Comparison of ENCODE assay signal across 16 cellular contexts in the genomic region with DNA sequence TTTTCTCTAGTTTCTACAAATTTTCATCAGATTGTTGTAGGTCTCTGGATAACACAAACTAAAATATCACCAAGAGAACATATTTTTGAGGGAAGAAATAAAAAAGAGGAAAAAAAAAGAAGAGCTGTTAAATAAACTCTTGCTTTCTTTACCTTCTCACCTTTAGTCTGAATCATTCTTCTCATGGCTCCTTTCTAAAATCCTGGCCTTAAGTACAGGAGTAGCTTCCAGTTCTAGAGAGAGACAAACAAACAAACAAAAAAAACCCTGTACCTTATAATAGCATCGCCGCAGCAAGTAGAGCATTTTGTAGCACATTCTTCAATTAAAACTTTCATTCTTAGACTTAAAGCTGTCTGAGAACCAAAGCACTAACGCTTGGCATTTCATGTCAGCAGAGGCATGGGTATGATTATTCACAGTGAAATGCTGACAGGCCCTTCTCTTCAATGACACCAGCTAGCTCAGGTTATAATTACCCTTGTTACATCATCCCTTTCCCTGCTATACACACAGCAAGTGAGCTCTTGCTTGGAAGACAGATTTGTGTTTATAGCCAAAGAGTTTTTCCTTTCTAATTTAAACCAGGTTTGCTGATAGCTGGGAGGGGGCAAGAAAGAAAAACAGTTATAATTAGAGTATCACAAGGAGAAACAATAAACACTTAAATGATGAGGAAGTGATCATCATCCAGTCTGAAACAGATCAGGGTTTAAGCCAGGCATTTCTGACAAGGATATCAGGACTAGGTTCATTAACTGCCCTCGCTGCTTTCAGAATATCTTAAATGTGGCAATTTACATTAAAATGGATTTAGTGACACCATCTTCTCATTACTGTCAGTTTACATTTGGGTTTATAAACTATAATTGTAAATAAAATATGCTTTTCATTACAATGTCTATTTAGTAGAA.
DNase-seq lines count a peak whose midpoint lies in the region; ATAC-seq and TF ChIP-seq lines count a peak whose summit lies in the region.
"Had no signal": no experiment of that assay in that cellular context is flagged by ENCODE, and none has a peak within 500 bp of the region (broad histone marks: within the 10 kb centered on the region; RNA-seq: fewer than 3 reads in every experiment).

No MANE protein-coding gene starts in this region.

- no peak overlapping the region for H3K4me3 Mint-ChIP-seq in nephron progenitor cell
- H3K4me3 Mint-ChIP-seq: activated CD4-positive, alpha-beta memory T cell treated with anti-CD3 and anti-CD28 coated beads, Interleukin-2, amount 10 ng/mL, durations not matched to agents 7 days and 5 days; IgD-negative memory B cell; T-helper 1 cell treated with Interleukin-12 subunit alpha and Interleukin-12 subunit beta and Interleukin-4 antibody, amounts not matched to agents 30 μg/mL and 1 μg/mL, for 36 hours had no signal

- H3K27ac Mint-ChIP-seq in nephron progenitor cell: peak overlapping the region; percentile 40
- H3K27ac Mint-ChIP-seq: activated CD4-positive, alpha-beta memory T cell treated with anti-CD3 and anti-CD28 coated beads, Interleukin-2, amount 10 ng/mL, durations not matched to agents 7 days and 5 days; IgD-negative memory B cell; T-helper 1 cell treated with Interleukin-12 subunit alpha and Interleukin-12 subunit beta and Interleukin-4 antibody, amounts not matched to agents 30 μg/mL and 1 μg/mL, for 36 hours had no signal

- no peaks in the 10 kb centered on the region for H3K27me3 Mint-ChIP-seq in nephron progenitor cell (ENCODE audit: low read depth, poor library complexity)
- H3K27me3 Mint-ChIP-seq: activated CD4-positive, alpha-beta memory T cell treated with anti-CD3 and anti-CD28 coated beads, Interleukin-2, amount 10 ng/mL, durations not matched to agents 7 days and 5 days; IgD-negative memory B cell had no signal

- peaks cover 27% of the 10 kb centered on the region for H3K4me1 Mint-ChIP-seq in nephron progenitor cell
- H3K4me1 Mint-ChIP-seq: activated CD4-positive, alpha-beta memory T cell treated with anti-CD3 and anti-CD28 coated beads, Interleukin-2, amount 10 ng/mL, durations not matched to agents 7 days and 5 days; IgD-negative memory B cell had no signal

- no peak for TF ChIP-seq CTCF in nephron progenitor cell (IDR thresholded peaks at IDR 0.05)

- ATAC-seq in HG03432 (IDR thresholded peaks at IDR 0.05; ENCODE audit: unreplicated experiment) (no peak), GM21360 (IDR thresholded peaks at IDR 0.05; ENCODE audit: unreplicated experiment) (no peak)

- peaks cover 45% of the 10 kb centered on the region for H3K9me3 Mint-ChIP-seq in nephron progenitor cell

- peaks cover 30% of the 10 kb centered on the region for H3K36me3 Mint-ChIP-seq in nephron progenitor cell (ENCODE audit: low read depth)
- H3K36me3 Mint-ChIP-seq: IgD-negative memory B cell had no signal

- DNase-seq in DMS 273 (lab: John Stamatoyannopoulos, UW; ENCODE audit: unreplicated experiment) (peak; percentile 27), DMS 273 treated with DMSO at 0.1 percent for 48 hours (lab: John Stamatoyannopoulos, UW) (no peak), NCI-H345 (lab: John Stamatoyannopoulos, UW) (peak; percentile 46), epithelial cell of prostate (ENCODE audit: low read depth, low spot score) (no peak), nephron progenitor cell (no peak)
- DNase-seq in activated CD4-positive, CD25-positive, alpha-beta regulatory T cell (lab: John Stamatoyannopoulos, UW): no peak
- DNase-seq: activated CD4-positive, alpha-beta memory T cell treated with anti-CD3 and anti-CD28 coated beads, Interleukin-2, amount 10 ng/mL, durations not matched to agents 7 days and 5 days; activated naive CD4-positive, alpha-beta T cell treated with anti-CD3 and anti-CD28 coated beads, Interleukin-2, amount 50 U/mL, for 16 hours; NCI-H524 treated with DMSO at 0.1 percent for 48 hours had no signal

- peak overlapping the region; percentile 26 for H3K27ac ChIP-seq in epithelial cell of prostate
- H3K27ac ChIP-seq: 22Rv1, coronary artery, parathyroid adenoma had no signal

Comparison
In these comparisons a context has a peak if more than half of its experiments do, and no peak if none do; other contexts are left out.
1. DNase-seq: peak in DMS 273 (single experiment) and NCI-H345 (single experiment); none in DMS 273 treated with DMSO at 0.1 percent for 48 hours (single experiment), epithelial cell of prostate (single experiment), nephron progenitor cell (single experiment) and activated CD4-positive, CD25-positive, alpha-beta regulatory T cell (0 of 4).